Comparison of ENCODE assay signal across 3 cellular contexts in genomic region chr12:10021342-10021741, GRCh38.
A peak's percentile ranks its signal among the peaks of the same experiment; 100 is the strongest.
TF ChIP-seq lines count a peak whose summit lies in the region.

No MANE protein-coding gene starts in this region.

TF ChIP-seq in A549, 52 proteins besides CTCF, POLR2A, EP300 and RAD21:
- TF ChIP-seq PBX3 (IDR thresholded peaks at IDR 0.05) (no peak), ESRRA (IDR thresholded peaks at IDR 0.05; ENCODE audit: borderline replicate concordance, low read length) (no peak), MAFK (IDR thresholded peaks at IDR 0.05; ENCODE audit: partially characterized antibody) (peak; percentile 90), CBX8 (IDR thresholded peaks at IDR 0.05) (no peak)

TF ChIP-seq in IMR-90, 13 proteins besides CTCF, POLR2A, EP300 and RAD21:
- TF ChIP-seq MAFK (IDR thresholded peaks at IDR 0.05; ENCODE audit: low read depth, low read length), result peak; percentile 84
- TF ChIP-seq MAZ (IDR thresholded peaks at IDR 0.05; ENCODE audit: borderline replicate concordance, low read depth, low read length), result no peak

TF ChIP-seq in K562, 482 proteins besides CTCF, POLR2A, EP300 and RAD21:
- TF ChIP-seq POLR2H (tag; IDR thresholded peaks at IDR 0.05; ENCODE audit: low read depth) (no peak), ZKSCAN8 (CRISPR knock-in tag; IDR thresholded peaks at IDR 0.05) (no peak), ZNF707 (CRISPR knock-in tag; conservative IDR thresholded peaks at IDR 0.05) (no peak), MIER1 (IDR thresholded peaks at IDR 0.05; ENCODE audit: low read depth) (no peak), ADNP (tag; IDR thresholded peaks at IDR 0.05) (no peak), SNRNP70 (optimal IDR thresholded peaks at IDR 0.05; ENCODE audit: low read depth, low read length) (no peak), BDP1 (IDR thresholded peaks at IDR 0.05; ENCODE audit: insufficient read depth, insufficient read length) (no peak), RBM39 (optimal IDR thresholded peaks at IDR 0.05; ENCODE audit: low read depth, low read length) (no peak), FOS (IDR thresholded peaks at IDR 0.05; ENCODE audit: extremely low read depth, insufficient read length) (no peak), E2F1 (CRISPR knock-in tag; IDR thresholded peaks at IDR 0.05) (no peak), MAFK (IDR thresholded peaks at IDR 0.05; ENCODE audit: low read length) (peak; percentile 63), ZNF212 (CRISPR knock-in tag; IDR thresholded peaks at IDR 0.05) (no peak), MAFF (IDR thresholded peaks at IDR 0.05; ENCODE audit: low read length) (peak; percentile 50; the same call in 1 of the 2 replicates), ATF2 (CRISPR knock-in tag; IDR thresholded peaks at IDR 0.05) (no peak), ZBTB40 (IDR thresholded peaks at IDR 0.05) (no peak), ZBTB40 (CRISPR knock-in tag; IDR thresholded peaks at IDR 0.05) (no peak), NEUROD1 (IDR thresholded peaks at IDR 0.05; ENCODE audit: borderline replicate concordance, low read depth, low read length, partially characterized antibody) (no peak), C11orf30 (IDR thresholded peaks at IDR 0.05; ENCODE audit: low read depth) (peak; percentile 41; the same call in 1 of the 2 replicates), ZNF140 (CRISPR knock-in tag; IDR thresholded peaks at IDR 0.05) (no peak), ZNF436 (CRISPR knock-in tag; IDR thresholded peaks at IDR 0.05) (no peak), ZNF316 (IDR thresholded peaks at IDR 0.05) (peak; percentile 40), THRB (CRISPR knock-in tag; conservative IDR thresholded peaks at IDR 0.05) (no peak), SREBF2 (CRISPR knock-in tag; IDR thresholded peaks at IDR 0.05) (no peak), BRD4 (IDR thresholded peaks at IDR 0.05) (no peak), SRSF7 (optimal IDR thresholded peaks at IDR 0.05; ENCODE audit: low read depth, low read length) (no peak), HMBOX1 (IDR thresholded peaks at IDR 0.05) (no peak), LCOR (CRISPR knock-in tag; IDR thresholded peaks at IDR 0.05) (no peak), SRSF9 (IDR thresholded peaks at IDR 0.05; ENCODE audit: borderline replicate concordance, low read depth, low read length) (no peak), MAFG (tag; conservative IDR thresholded peaks at IDR 0.05) (peak; percentile 21; the same call in 1 of the 2 replicates), PHB (CRISPR knock-in tag; IDR thresholded peaks at IDR 0.05) (no peak), CBFA2T2 (conservative IDR thresholded peaks at IDR 0.05) (no peak), ZNF282 (CRISPR knock-in tag; IDR thresholded peaks at IDR 0.05) (no peak), ZNF76 (CRISPR knock-in tag; IDR thresholded peaks at IDR 0.05; ENCODE audit: borderline replicate concordance) (no peak)
